In the genomic region with DNA sequence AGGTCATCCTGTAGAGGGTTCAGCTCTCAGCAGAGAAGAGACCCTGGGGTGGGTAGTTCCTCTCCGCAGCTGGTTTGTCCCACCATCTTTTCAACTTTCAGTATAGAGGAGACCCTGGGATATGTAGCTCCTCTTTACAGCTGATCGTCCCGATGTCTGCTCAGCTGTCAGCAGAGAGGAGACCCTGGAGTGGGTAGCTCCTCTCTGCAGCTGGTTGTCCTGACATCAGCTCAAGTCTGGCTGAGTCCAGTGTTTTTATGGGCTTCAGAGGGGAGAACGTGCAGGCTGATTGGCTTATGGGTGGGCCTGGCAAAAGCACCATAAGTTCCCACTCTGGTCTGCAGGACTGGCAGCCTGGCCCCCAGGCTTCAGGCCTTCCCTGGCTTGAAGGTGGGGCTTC, we compare ENCODE assay signal across 24 cellular contexts.
DNase-seq lines count a peak whose midpoint lies in the region; ATAC-seq and TF ChIP-seq lines count a peak whose summit lies in the region.
"Had no signal": no experiment of that assay in that cellular context is flagged by ENCODE, and none has a peak within 500 bp of the region (broad histone marks: within the 10 kb centered on the region; RNA-seq: fewer than 3 reads in every experiment).

No MANE protein-coding gene starts in this region.

- POLR2A ChIA-PET in activated CD4-positive, alpha-beta T cell treated with anti-CD3 and anti-CD28 coated beads for 36 hours (lab: Charles Lee), result no interaction called here
- POLR2A ChIA-PET in OCI-LY7 (lab: Charles Lee), result interaction anchor here (1.1 kb wide), 1 partner anchor 17 kb away, joined by 4 read pairs; no protein-coding TSS in a partner anchor

- peak; percentile 29 for DNase-seq in activated CD4-positive, alpha-beta T cell treated with anti-CD3 and anti-CD28 coated beads for 36 hours
- DNase-seq in activated CD4-positive, alpha-beta T cell treated with anti-CD3 and anti-CD28 coated beads, Interleukin-2, amount 50 U/mL, for 4 hours, result no peak
- peak; percentile 21 for DNase-seq in OCI-LY7 (ENCODE audit: low spot score)
- no peak for DNase-seq in caudate nucleus (lab: John Stamatoyannopoulos, UW)
- DNase-seq in NAMALWA (ENCODE audit: low spot score), result no peak
- DNase-seq in ecto neural progenitor cell (ENCODE audit: low spot score), result no peak
- DNase-seq: Calu3, DMS79 treated with DMSO at 0.1 percent for 48 hours, KBM-7, MM.1S, NCI-H1048, NCI-H1417, NCI-H1694, NCI-H2029 treated with DMSO at 0.1 percent for 48 hours, NCI-H446 treated with DMSO at 0.1 percent for 48 hours, NCI-H526 treated with DMSO at 0.1 percent for 48 hours, Peyer's patch, SHP77 treated with DMSO at 0.1 percent for 48 hours, SK-N-SH had no signal

- no peak overlapping the region for H3K4me3 ChIP-seq in OCI-LY7 (ENCODE audit: low read depth, low read length, poor library complexity, severe bottlenecking)
- H3K4me3 ChIP-seq: Peyer's patch had no signal

- H3K4me1 Mint-ChIP-seq in activated CD4-positive, alpha-beta T cell treated with anti-CD3 and anti-CD28 coated beads for 36 hours, result peaks cover 30% of the 10 kb centered on the region
- H3K4me1 Mint-ChIP-seq: B cell had no signal

- peaks cover 42% of the 10 kb centered on the region for H3K36me3 Mint-ChIP-seq in activated CD4-positive, alpha-beta T cell treated with anti-CD3 and anti-CD28 coated beads for 36 hours (ENCODE audit: low read depth)

- no TSS peak for BruUV-seq in OCI-LY7 (replicated peaks; lab: Mats Ljungman, UMichigan)

- TF ChIP-seq CTCF in OCI-LY7 (conservative IDR thresholded peaks at IDR 0.05; ENCODE audit: low read length), result no peak

- CTCF ChIA-PET in activated CD4-positive, alpha-beta T cell treated with anti-CD3 and anti-CD28 coated beads for 36 hours (lab: Charles Lee), result interaction anchor here (0.6 to 0.7 kb wide), 2 partner anchors 100 to 356 kb away, joined by 3 read pairs; no protein-coding TSS in a partner anchor
- CTCF ChIA-PET in OCI-LY7 (lab: Charles Lee; ENCODE audit: unreplicated experiment), result no interaction called here

- H3K27ac Mint-ChIP-seq in activated CD4-positive, alpha-beta T cell treated with anti-CD3 and anti-CD28 coated beads for 36 hours, result no peak overlapping the region
- H3K27ac Mint-ChIP-seq: B cell had no signal

- H3K9me2 ChIP-seq in OCI-LY7 (ENCODE audit: insufficient read depth, low read length), result no peaks in the 10 kb centered on the region
- H3K9me2 ChIP-seq: SK-N-SH had no signal

- no peak overlapping the region for H3K4me2 ChIP-seq in OCI-LY7 (ENCODE audit: low read length)
- H3K4me2 ChIP-seq: SK-N-SH had no signal

- no peaks in the 10 kb centered on the region for H3K79me2 ChIP-seq in OCI-LY7 (ENCODE audit: insufficient read depth, low read depth, low read length)

- no peaks in the 10 kb centered on the region for H4K20me1 ChIP-seq in OCI-LY7 (ENCODE audit: insufficient read depth, low read length)

- H3K27me3 Mint-ChIP-seq in activated CD4-positive, alpha-beta T cell treated with anti-CD3 and anti-CD28 coated beads for 36 hours, result peaks cover 2% of the 10 kb centered on the region
- H3K27me3 Mint-ChIP-seq: B cell had no signal

- peaks cover 51% of the 10 kb centered on the region for H3K36me3 ChIP-seq in OCI-LY7 (ENCODE audit: insufficient read depth, low read length)
- H3K36me3 ChIP-seq: Peyer's patch had no signal

- intact Hi-C loops in activated CD4-positive, alpha-beta T cell treated with anti-CD3 and anti-CD28 coated beads for 36 hours (cut with DNase I, micrococcal nuclease), result loop anchor here (5.0 to 10.0 kb wide), 3 partner anchors 122 to 339 kb away; a partner anchor contains a TSS
- intact Hi-C loops in OCI-LY7 (cut with micrococcal nuclease; ENCODE audit: unreplicated experiment), result no loop called here

- no peak for ATAC-seq in activated CD4-positive, alpha-beta T cell treated with anti-CD3 and anti-CD28 coated beads for 36 hours
- no peak for ATAC-seq in HG02588 (IDR thresholded peaks at IDR 0.05; ENCODE audit: unreplicated experiment)
- ATAC-seq: HepG2 had no signal

- H3K27ac ChIP-seq in OCI-LY7 (ENCODE audit: low read depth, low read length, poor library complexity, severe bottlenecking) (no peak overlapping the region), caudate nucleus (ENCODE audit: low read depth, low read length) (peak overlapping the region; percentile 98), temporal lobe (ENCODE audit: low read depth, low read length) (peak overlapping the region; percentile 99)
- H3K27ac ChIP-seq: 22Rv1, Peyer's patch had no signal

- H3K4me3 Mint-ChIP-seq in activated CD4-positive, alpha-beta T cell treated with anti-CD3 and anti-CD28 coated beads for 36 hours, result no peak overlapping the region
- H3K4me3 Mint-ChIP-seq: B cell had no signal

- H3K4me1 ChIP-seq in OCI-LY7 (ENCODE audit: insufficient read depth, low read length, poor library complexity, severe bottlenecking), result no peaks in the 10 kb centered on the region
- H3K4me1 ChIP-seq: Peyer's patch had no signal

- peaks cover 3% of the 10 kb centered on the region for H3K9me3 Mint-ChIP-seq in activated CD4-positive, alpha-beta T cell treated with anti-CD3 and anti-CD28 coated beads for 36 hours (ENCODE audit: low read depth)

- H2AFZ ChIP-seq in OCI-LY7 (ENCODE audit: low read length), result no peak overlapping the region

- H3K9me3 ChIP-seq in OCI-LY7 (ENCODE audit: low read length), result peaks cover 20% of the 10 kb centered on the region; the same call in 1 of the 2 replicates
- H3K9me3 ChIP-seq: SK-N-SH had no signal

Comparison
In these comparisons a context has a peak if more than half of its experiments do, and no peak if none do; other contexts are left out.
1. DNase-seq: peak in activated CD4-positive, alpha-beta T cell treated with anti-CD3 and anti-CD28 coated beads for 36 hours (single experiment) and OCI-LY7 (single experiment); none in activated CD4-positive, alpha-beta T cell treated with anti-CD3 and anti-CD28 coated beads, Interleukin-2, amount 50 U/mL, for 4 hours (0 of 2), caudate nucleus (0 of 61), NAMALWA (single experiment) and ecto neural progenitor cell (single experiment).